In the genomic region with DNA sequence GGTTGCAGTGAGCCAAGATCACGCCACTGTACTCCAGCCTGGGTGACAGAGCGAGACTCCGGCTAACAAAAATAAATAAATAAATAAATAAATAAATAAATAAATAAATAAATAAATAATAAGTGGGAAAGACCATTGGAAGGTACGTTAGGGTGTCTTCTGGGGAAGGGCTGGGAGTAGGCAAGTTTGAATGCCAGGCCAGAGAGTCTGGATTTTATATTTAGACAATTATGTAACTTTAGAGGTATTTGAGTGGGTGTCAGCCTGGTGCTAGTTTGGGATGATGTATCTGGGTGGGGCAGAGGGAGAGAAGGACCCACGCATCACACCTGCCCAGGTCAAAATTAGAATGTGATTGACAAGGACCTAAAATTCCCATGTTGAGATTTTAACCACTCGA, we compare ENCODE assay signal across 17 cellular contexts.
DNase-seq lines count a peak whose midpoint lies in the region; ATAC-seq, FAIRE-seq and TF ChIP-seq lines count a peak whose summit lies in the region.
"Had no signal": no experiment of that assay in that cellular context is flagged by ENCODE, and none has a peak within 500 bp of the region (broad histone marks: within the 10 kb centered on the region; RNA-seq: fewer than 3 reads in every experiment).

No MANE protein-coding gene starts in this region.

- no peak for TF ChIP-seq POLR2A in sigmoid colon (IDR thresholded peaks at IDR 0.05)

- peak; percentile 56 for DNase-seq in GM03348 (ENCODE audit: low spot score)
- peak; percentile 66 for DNase-seq in astrocyte (ENCODE audit: low read depth)
- no peak for DNase-seq in heart right ventricle
- no peak for DNase-seq in sigmoid colon
- DNase-seq in GM10266 (ENCODE audit: extremely low spot score), result no peak
- DNase-seq in cerebellar cortex (ENCODE audit: low spot score), result no peak
- no peak for DNase-seq in NCI-H1417 treated with DMSO at 0.1 percent for 48 hours (lab: John Stamatoyannopoulos, UW)
- DNase-seq: NCI-H2029 treated with DMSO at 0.1 percent for 48 hours had no signal

- intact Hi-C loops in heart right ventricle (cut with DNase I), result loop anchor here in 1 of 10 donors (5.0 kb wide), 1 partner anchor 489 kb away; no protein-coding TSS in a partner anchor
- intact Hi-C loops in sigmoid colon (cut with DNase I), result no loop called here

- H3K4me3 ChIP-seq in astrocyte (ENCODE audit: insufficient read depth, low read depth, low read length) (no peak overlapping the region), heart right ventricle (no peak overlapping the region), sigmoid colon (no peak overlapping the region)
- H3K4me3 ChIP-seq: esophagus muscularis mucosa had no signal

- H3K4me2 ChIP-seq in astrocyte (ENCODE audit: low read length), result peak overlapping the region; percentile 67

- H3K27me3 Mint-ChIP-seq in astrocyte (ENCODE audit: low read depth, unreplicated experiment), result peaks cover 14% of the 10 kb centered on the region

- peak; percentile 47 for FAIRE-seq in astrocyte (lab: Jason Lieb, UNC)
- FAIRE-seq: RCC 7860, small intestine had no signal

- TF ChIP-seq CTCF in astrocyte (IDR thresholded peaks at IDR 0.05; ENCODE audit: insufficient read depth, low read depth, low read length) (no peak), heart right ventricle (IDR thresholded peaks at IDR 0.05) (no peak), sigmoid colon (IDR thresholded peaks at IDR 0.05) (no peak), GM10266 (IDR thresholded peaks at IDR 0.05; ENCODE audit: control insufficient read depth, insufficient read depth, low read depth, missing control alignments) (no peak)

- H3K27ac ChIP-seq in astrocyte (ENCODE audit: low read depth, low read length), result no peak overlapping the region
- peak overlapping the region in 6 of 10 donors; percentile 28 to 64 (median 44) for H3K27ac ChIP-seq in heart right ventricle
- H3K27ac ChIP-seq in sigmoid colon, result peak overlapping the region in 3 of 4 donors; percentile 58 to 68 (median 61)
- H3K27ac ChIP-seq: C4-2B, esophagus muscularis mucosa, neutrophil had no signal

- no peaks in the 10 kb centered on the region for H3K27me3 ChIP-seq in astrocyte (ENCODE audit: insufficient read depth, low read length)
- no peaks in the 10 kb centered on the region for H3K27me3 ChIP-seq in heart right ventricle
- H3K27me3 ChIP-seq in sigmoid colon, result no peaks in the 10 kb centered on the region
- H3K27me3 ChIP-seq: esophagus muscularis mucosa had no signal

- H4K20me1 ChIP-seq in astrocyte (ENCODE audit: insufficient read depth, low read length), result no peaks in the 10 kb centered on the region

- peaks cover 4% of the 10 kb centered on the region for H3K4me1 Mint-ChIP-seq in astrocyte (ENCODE audit: low read depth, unreplicated experiment)
- H3K4me1 Mint-ChIP-seq: activated CD4-positive, alpha-beta T cell treated with anti-CD3 and anti-CD28 coated beads for 36 hours; activated naive CD4-positive, alpha-beta T cell treated with anti-CD3 and anti-CD28 coated beads, Interleukin-2, amount 50 U/mL, for 24 hours had no signal

- H3K9ac ChIP-seq in astrocyte (ENCODE audit: low read length), result peak overlapping the region; percentile 34

- no peak overlapping the region for H3K4me3 Mint-ChIP-seq in astrocyte (ENCODE audit: unreplicated experiment)
- H3K4me3 Mint-ChIP-seq: activated CD4-positive, alpha-beta T cell treated with anti-CD3 and anti-CD28 coated beads for 36 hours; activated naive CD4-positive, alpha-beta T cell treated with anti-CD3 and anti-CD28 coated beads, Interleukin-2, amount 50 U/mL, for 24 hours; stimulated activated naive CD8-positive, alpha-beta T cell treated with anti-CD3 and anti-CD28 coated beads, Interleukin-15, amount 100 ng/mL, for 72 hours had no signal

- no peak overlapping the region for H3K27ac Mint-ChIP-seq in astrocyte (ENCODE audit: unreplicated experiment)
- H3K27ac Mint-ChIP-seq: activated CD4-positive, alpha-beta T cell treated with anti-CD3 and anti-CD28 coated beads for 36 hours; activated naive CD4-positive, alpha-beta T cell treated with anti-CD3 and anti-CD28 coated beads, Interleukin-2, amount 50 U/mL, for 24 hours had no signal

- 74 to 75% methylated on average over 6 of the region's 6 CpGs for WGBS in heart right ventricle, 2 donors
- 78 to 87% methylated on average over 6 of the region's 6 CpGs for WGBS in sigmoid colon, 2 donors

- H3K9me3 ChIP-seq in astrocyte (ENCODE audit: insufficient read depth, low read depth, low read length) (no peaks in the 10 kb centered on the region), heart right ventricle (peaks cover 0 to 12% (median 0%) of the 10 kb centered on the region in 11 donors), sigmoid colon (no peaks in the 10 kb centered on the region)
- H3K9me3 ChIP-seq: esophagus muscularis mucosa, neutrophil had no signal

- H3K9me3 Mint-ChIP-seq in astrocyte (ENCODE audit: unreplicated experiment), result peaks cover 2% of the 10 kb centered on the region
- H3K9me3 Mint-ChIP-seq: activated naive CD4-positive, alpha-beta T cell treated with anti-CD3 and anti-CD28 coated beads, Interleukin-2, amount 50 U/mL, for 24 hours had no signal

- no peaks in the 10 kb centered on the region for H3K79me2 ChIP-seq in astrocyte (ENCODE audit: insufficient read depth, low read length)

- H2AFZ ChIP-seq in astrocyte (ENCODE audit: low read depth, low read length), result no peak overlapping the region

- ATAC-seq in heart right ventricle, result peak; percentile 61 to 96 (median 84)
- ATAC-seq in HG02970 (IDR thresholded peaks at IDR 0.05; ENCODE audit: low FRiP score, unreplicated experiment), result no peak

- H3K4me1 ChIP-seq in astrocyte (ENCODE audit: insufficient read depth, low read length) (peaks cover 11% of the 10 kb centered on the region), heart right ventricle (peaks cover 0 to 22% (median 11%) of the 10 kb centered on the region in 9 donors), sigmoid colon (peaks cover 0 to 24% (median 19%) of the 10 kb centered on the region in 4 donors)

- no peak for TF ChIP-seq EP300 in sigmoid colon (IDR thresholded peaks at IDR 0.05)

- H3K36me3 ChIP-seq in astrocyte (ENCODE audit: insufficient read depth, low read length) (no peaks in the 10 kb centered on the region), heart right ventricle (no peaks in the 10 kb centered on the region), sigmoid colon (no peaks in the 10 kb centered on the region)
- H3K36me3 ChIP-seq: esophagus muscularis mucosa, neutrophil had no signal

- no peaks in the 10 kb centered on the region for H3K36me3 Mint-ChIP-seq in astrocyte (ENCODE audit: low read depth, unreplicated experiment)
- H3K36me3 Mint-ChIP-seq: activated naive CD4-positive, alpha-beta T cell treated with anti-CD3 and anti-CD28 coated beads, Interleukin-2, amount 50 U/mL, for 24 hours had no signal

Comparison
In these comparisons a context has a peak if more than half of its experiments do, and no peak if none do; other contexts are left out.
1. DNase-seq: peak in GM03348 (single experiment) and astrocyte (single experiment); none in heart right ventricle (0 of 2), sigmoid colon (single experiment), GM10266 (single experiment), cerebellar cortex (single experiment) and NCI-H1417 treated with DMSO at 0.1 percent for 48 hours (single experiment).